Comparison of ENCODE assay signal across 28 cellular contexts in the genomic region with DNA sequence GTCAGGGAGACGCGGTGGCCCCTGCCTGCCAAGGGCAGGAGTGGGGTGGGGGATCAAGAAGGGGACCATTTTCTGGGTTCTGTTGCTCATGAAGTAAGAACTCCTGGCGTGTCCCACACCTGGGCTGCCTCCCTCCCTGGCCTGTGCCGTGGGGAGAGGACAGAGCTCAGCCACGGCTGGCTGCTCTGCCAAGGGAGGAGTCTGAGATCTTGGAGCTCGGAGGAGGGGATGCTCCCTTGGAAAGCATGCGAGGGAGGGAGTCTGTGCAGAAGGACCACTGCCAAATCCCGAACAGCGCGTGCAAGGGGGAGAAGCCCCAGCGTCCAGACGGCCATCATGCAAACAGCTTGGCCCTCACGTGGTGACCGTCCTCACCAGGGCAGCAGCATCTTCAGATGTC.
"Had no signal": no experiment of that assay in that cellular context is flagged by ENCODE, and none has a peak within 500 bp of the region (broad histone marks: within the 10 kb centered on the region; RNA-seq: fewer than 3 reads in every experiment).

No MANE protein-coding gene starts in this region.

- H3K36me3 Mint-ChIP-seq: activated naive CD4-positive, alpha-beta T cell treated with anti-CD3 and anti-CD28 coated beads, Interleukin-2, amount 50 U/mL, for 24 hours; activated naive CD8-positive, alpha-beta T cell treated with anti-CD3 and anti-CD28 coated beads, Interleukin-2, amount 10 ng/mL, durations not matched to agents 7 days and 5 days had no signal

- H3K4me3 ChIP-seq: ascending aorta had no signal

- H3K4me3 Mint-ChIP-seq: activated CD4-positive, alpha-beta T cell treated with anti-CD3 and anti-CD28 coated beads for 36 hours; activated CD4-positive, alpha-beta T cell treated with anti-CD3 and anti-CD28 coated beads, Interleukin-2, amount 10 ng/mL, durations not matched to agents 7 days and 5 days; activated CD8-positive, alpha-beta T cell treated with anti-CD3 and anti-CD28 coated beads, Interleukin-2, amount 10 ng/mL, durations not matched to agents 7 days and 5 days; activated naive CD4-positive, alpha-beta T cell treated with anti-CD3 and anti-CD28 coated beads, Interleukin-2, amount 50 U/mL, for 24 hours; activated naive CD8-positive, alpha-beta T cell treated with anti-CD3 and anti-CD28 coated beads, Interleukin-2, amount 10 ng/mL, durations not matched to agents 7 days and 5 days; activated T-cell treated with anti-CD3 and anti-CD28 coated beads, Interleukin-2, amount 50 U/mL, for 24 hours; T-helper 1 cell treated with Interleukin-12 subunit alpha and Interleukin-12 subunit beta and Interleukin-4 antibody, amounts not matched to agents 30 μg/mL and 1 μg/mL, for 36 hours; T-helper 2 cell treated with Interferon-gamma antibody and Interleukin-4, amounts not matched to agents 5 μg/mL and 100 μg/mL, for 36 hours; WTC11 had no signal

- H3K4me1 Mint-ChIP-seq: activated CD4-positive, alpha-beta T cell treated with anti-CD3 and anti-CD28 coated beads for 36 hours; activated CD4-positive, alpha-beta T cell treated with anti-CD3 and anti-CD28 coated beads, Interleukin-2, amount 10 ng/mL, durations not matched to agents 7 days and 5 days; activated naive CD4-positive, alpha-beta T cell treated with anti-CD3 and anti-CD28 coated beads, Interleukin-2, amount 50 U/mL, for 24 hours; activated naive CD8-positive, alpha-beta T cell treated with anti-CD3 and anti-CD28 coated beads, Interleukin-2, amount 10 ng/mL, durations not matched to agents 7 days and 5 days; WTC11 had no signal

- FAIRE-seq: TTC549 had no signal

- H3K9me3 ChIP-seq: ascending aorta had no signal

- H3K27me3 Mint-ChIP-seq: activated naive CD8-positive, alpha-beta T cell treated with anti-CD3 and anti-CD28 coated beads, Interleukin-2, amount 10 ng/mL, durations not matched to agents 7 days and 5 days had no signal

- ATAC-seq: activated CD4-positive, alpha-beta T cell treated with anti-CD3 and anti-CD28 coated beads for 36 hours; activated CD4-positive, CD25-positive, alpha-beta regulatory T cell treated with anti-CD3 and anti-CD28 coated beads, Interleukin-2, amount 50 U/mL, for 24 hours; activated CD8-positive, alpha-beta T cell treated with anti-CD3 and anti-CD28 coated beads, Interleukin-2, amount 10 ng/mL, durations not matched to agents 7 days and 5 days; Panc1; WTC11 had no signal

- H3K27me3 ChIP-seq: ascending aorta had no signal

- H3K36me3 ChIP-seq: ascending aorta had no signal

- H3K27ac Mint-ChIP-seq: activated CD4-positive, alpha-beta T cell treated with anti-CD3 and anti-CD28 coated beads for 36 hours; activated CD4-positive, alpha-beta T cell treated with anti-CD3 and anti-CD28 coated beads, Interleukin-2, amount 10 ng/mL, durations not matched to agents 7 days and 5 days; activated CD8-positive, alpha-beta T cell treated with anti-CD3 and anti-CD28 coated beads, Interleukin-2, amount 10 ng/mL, durations not matched to agents 7 days and 5 days; activated naive CD4-positive, alpha-beta T cell treated with anti-CD3 and anti-CD28 coated beads, Interleukin-2, amount 50 U/mL, for 24 hours; activated naive CD8-positive, alpha-beta T cell treated with anti-CD3 and anti-CD28 coated beads, Interleukin-2, amount 10 ng/mL, durations not matched to agents 7 days and 5 days; activated T-cell treated with anti-CD3 and anti-CD28 coated beads, Interleukin-2, amount 50 U/mL, for 24 hours; activated T-helper 2 cell treated with anti-CD3 and anti-CD28 coated beads, Interferon-gamma antibody, Interleukin-2, Interleukin-4, amounts not matched to agents 10 μg/mL and 5 μg/mL and 100 μg/mL, durations not matched to agents 14 hours and 24 hours and 36 hours; T-helper 1 cell treated with Interleukin-12 subunit alpha and Interleukin-12 subunit beta and Interleukin-4 antibody, amounts not matched to agents 30 μg/mL and 1 μg/mL, for 36 hours; T-helper 2 cell treated with Interferon-gamma antibody and Interleukin-4, amounts not matched to agents 5 μg/mL and 100 μg/mL, for 36 hours had no signal

- DNase-seq: activated CD4-positive, alpha-beta T cell treated with anti-CD3 and anti-CD28 coated beads for 36 hours; activated CD4-positive, alpha-beta T cell treated with anti-CD3 and anti-CD28 coated beads, Interleukin-2, amount 10 ng/mL, durations not matched to agents 7 days and 5 days; activated CD4-positive, alpha-beta T cell treated with anti-CD3 and anti-CD28 coated beads, Interleukin-2, amount 50 U/mL, for 48 hours; activated CD8-positive, alpha-beta T cell treated with anti-CD3 and anti-CD28 coated beads, Interleukin-2, amount 10 ng/mL, durations not matched to agents 7 days and 5 days; activated gamma-delta T cell; activated naive CD4-positive, alpha-beta T cell treated with Interleukin-2 at 50 U/mL for 16 hours; activated naive CD8-positive, alpha-beta T cell treated with anti-CD3 and anti-CD28 coated beads, Interleukin-2, amount 10 ng/mL, durations not matched to agents 7 days and 5 days; activated T-cell treated with anti-CD3 and anti-CD28 coated beads, Interleukin-2, amount 50 U/mL, for 24 hours; amygdala; Karpas-422; KBM-7; NCI-H1105; NCI-H1417 treated with DMSO at 0.1 percent for 48 hours; NCI-H187 treated with DMSO at 0.1 percent for 48 hours; NCI-H2081; NCI-H226; NCI-H446 treated with DMSO at 0.1 percent for 48 hours; NCI-H524 treated with DMSO at 0.1 percent for 48 hours; SIG-M5 had no signal

- H3K4me1 ChIP-seq: ascending aorta had no signal

- H3K9me3 Mint-ChIP-seq: activated CD4-positive, alpha-beta T cell treated with anti-CD3 and anti-CD28 coated beads, Interleukin-2, amount 10 ng/mL, durations not matched to agents 7 days and 5 days; activated naive CD4-positive, alpha-beta T cell treated with anti-CD3 and anti-CD28 coated beads, Interleukin-2, amount 50 U/mL, for 24 hours; activated naive CD8-positive, alpha-beta T cell treated with anti-CD3 and anti-CD28 coated beads, Interleukin-2, amount 10 ng/mL, durations not matched to agents 7 days and 5 days; activated T-cell treated with anti-CD3 and anti-CD28 coated beads, Interleukin-2, amount 50 U/mL, for 24 hours; activated T-helper 2 cell treated with anti-CD3 and anti-CD28 coated beads, Interferon-gamma antibody, Interleukin-2, Interleukin-4, amounts not matched to agents 10 μg/mL and 5 μg/mL and 100 μg/mL, durations not matched to agents 14 hours and 24 hours and 36 hours; T-helper 2 cell treated with Interferon-gamma antibody and Interleukin-4, amounts not matched to agents 5 μg/mL and 100 μg/mL, for 36 hours had no signal

- H3K27ac ChIP-seq: ascending aorta had no signal
